11 cellular contexts compared by ENCODE assay signal in the genomic region with DNA sequence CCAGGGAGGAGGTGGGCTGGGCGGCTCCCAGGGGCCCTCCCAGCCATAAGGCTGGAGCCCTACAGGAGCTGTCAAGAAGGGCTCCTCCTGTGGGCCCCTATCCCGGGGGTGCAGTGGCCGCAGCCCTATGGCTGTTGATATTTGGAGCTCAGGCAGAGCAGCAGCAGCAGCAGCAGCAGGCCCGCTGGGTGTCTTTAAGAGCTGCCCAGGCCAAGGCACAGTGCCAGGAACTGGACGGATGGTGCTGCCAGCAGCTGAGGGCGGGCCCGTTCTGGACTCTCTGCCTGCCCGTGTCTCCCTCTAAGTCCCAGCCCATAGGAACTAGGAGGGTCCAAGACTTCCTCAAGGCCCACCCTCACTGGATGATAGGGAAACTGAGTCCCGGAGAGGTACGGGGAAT. TPM values are rescaled to one million over a fixed set of nuclear protein-coding genes. Genes with fewer than 3 reads are reported as not detected.
A peak's percentile ranks its signal among the peaks of the same experiment; 100 is the strongest.
DNase-seq lines count a peak whose midpoint lies in the region; TF ChIP-seq lines count a peak whose summit lies in the region.
"Had no signal": no experiment of that assay in that cellular context is flagged by ENCODE, and none has a peak within 500 bp of the region (broad histone marks: within the 10 kb centered on the region; RNA-seq: fewer than 3 reads in every experiment).

No MANE protein-coding gene starts in this region.

- no peak for TF ChIP-seq EP300 in suprapubic skin (IDR thresholded peaks at IDR 0.05)

- peaks cover 53% of the 10 kb centered on the region for H3K4me1 ChIP-seq in suprapubic skin

- no peak for TF ChIP-seq CTCF in suprapubic skin (IDR thresholded peaks at IDR 0.05)

- DNase-seq in MG63 (peak; percentile 83), epidermal melanocyte (ENCODE audit: insufficient read length, low spot score) (peak; percentile 38), medulla oblongata (ENCODE audit: extremely low spot score) (peak; percentile 92), suprapubic skin (ENCODE audit: low spot score in 2 of 2) (peak in 1 of 2 donors; percentile 83), SKM-1 treated with dmso at 0.1 percent for 144 hours (lab: John Stamatoyannopoulos, UW; ENCODE audit: unreplicated experiment) (no peak), H7 (no peak), amniotic stem cell (lab: John Stamatoyannopoulos, UW) (no peak)
- no peak for DNase-seq in stimulated activated CD4-positive, alpha-beta T cell treated with anti-CD3 and anti-CD28 coated beads, Interleukin-4, amount 100 ng/mL, for 4 hours
- DNase-seq: DMS79; NCI-H345; stimulated activated CD4-positive, alpha-beta T cell treated with anti-CD3 and anti-CD28 coated beads, Interleukin-1b, Interleukin-23, amount 100 ng/mL, for 48 hours had no signal

- no peak for TF ChIP-seq POLR2A in suprapubic skin (IDR thresholded peaks at IDR 0.05)

- 39% methylated on average over 2 of the region's 10 CpGs for WGBS in suprapubic skin

- H3K4me3 ChIP-seq in MG63 (no peak overlapping the region), suprapubic skin (peak overlapping the region; percentile 4), H7 (ENCODE audit: insufficient read depth, low read depth, low read length) (no peak overlapping the region)

- H3K27me3 ChIP-seq in MG63: no peaks in the 10 kb centered on the region
- H3K27me3 ChIP-seq in suprapubic skin: no peaks in the 10 kb centered on the region
- H3K27me3 ChIP-seq in H7 (ENCODE audit: control insufficient read depth, insufficient read depth, low read length): peaks cover 1% of the 10 kb centered on the region; the same call in 1 of the 2 replicates

- peak overlapping the region; percentile 17 for H3K27ac ChIP-seq in suprapubic skin

- peaks cover 10% of the 10 kb centered on the region for H3K36me3 ChIP-seq in MG63
- peaks cover 11% of the 10 kb centered on the region for H3K36me3 ChIP-seq in suprapubic skin
- no peaks in the 10 kb centered on the region for H3K36me3 ChIP-seq in H7 (replicated peaks; ENCODE audit: control insufficient read depth, insufficient read depth, low read length)

- H3K9me3 ChIP-seq in MG63: no peaks in the 10 kb centered on the region
- no peaks in the 10 kb centered on the region for H3K9me3 ChIP-seq in suprapubic skin

RNA-seq across cellular contexts. Expression of a gene that starts 3.6 kb away (rescaled TPM):
- total RNA-seq in MG63 (2014; rRNA removed; shearing (Covaris generic); ENCODE audit: low replicate concordance): 36.6 and 69.0 TPM in 2 replicates
- 10 to 100 TPM; 22.6 to 36.0 (median 26.0) TPM for total RNA-seq in suprapubic skin
- 18.5 and 20.4 TPM in 2 replicates for total RNA-seq in H7 (2014; rRNA removed; shearing (Covaris generic))

RNA-seq across cellular contexts. Expression of a gene that starts 19.4 kb away (rescaled TPM):
- total RNA-seq in MG63 (2014; rRNA removed; shearing (Covaris generic); ENCODE audit: low replicate concordance): 12.9 and 14.0 TPM in 2 replicates
- 10 to 100 TPM; 17.2 to 38.7 (median 31.2) TPM for total RNA-seq in suprapubic skin
- 1.4 and 1.8 TPM in 2 replicates for total RNA-seq in H7 (2014; rRNA removed; shearing (Covaris generic))

RNA-seq across cellular contexts. Expression of a gene that starts 25.5 kb away (rescaled TPM):
- total RNA-seq in MG63 (2014; rRNA removed; shearing (Covaris generic); ENCODE audit: low replicate concordance): 40.5 and 47.3 TPM in 2 replicates
- total RNA-seq in suprapubic skin: 10 to 100 TPM; 41.6 to 50.5 (median 47.0) TPM
- 30.6 and 37.4 TPM in 2 replicates for total RNA-seq in H7 (2014; rRNA removed; shearing (Covaris generic))

RNA-seq across cellular contexts. Expression of a gene that starts 43.0 kb away (rescaled TPM):
- total RNA-seq in MG63 (2014; rRNA removed; shearing (Covaris generic); ENCODE audit: low replicate concordance): 4.7 and 26.9 TPM in 2 replicates
- 10 to 100 TPM; 14.6 to 25.2 (median 20.2) TPM for total RNA-seq in suprapubic skin
- 18.5 and 24.6 TPM in 2 replicates for total RNA-seq in H7 (2014; rRNA removed; shearing (Covaris generic))

RNA-seq across cellular contexts. Expression of a gene that starts 56.7 kb away (rescaled TPM):
- 0.13 TPM in 1 of 2 replicates, not detected in the other for total RNA-seq in MG63 (2014; rRNA removed; shearing (Covaris generic); ENCODE audit: low replicate concordance)
- total RNA-seq in suprapubic skin: 10 to 100 TPM in 1 of 4 donors, 1 to 10 TPM in 3; 5.8 to 14.7 (median 9.2) TPM
- total RNA-seq in H7 (2014; rRNA removed; shearing (Covaris generic)): 0.94 and 3.4 TPM in 2 replicates

Comparison
In these comparisons a context has a peak if more than half of its experiments do, and no peak if none do; other contexts are left out.
1. DNase-seq: peak in MG63 (single experiment), epidermal melanocyte (single experiment) and medulla oblongata (single experiment); none in SKM-1 treated with dmso at 0.1 percent for 144 hours (single experiment), H7 (single experiment), stimulated activated CD4-positive, alpha-beta T cell treated with anti-CD3 and anti-CD28 coated beads, Interleukin-4, amount 100 ng/mL, for 4 hours (0 of 2) and amniotic stem cell (single experiment).